11 cellular contexts compared by ENCODE assay signal in genomic region chr13:23372264-23372905, GRCh38.
DNase-seq lines count a peak whose midpoint lies in the region; ATAC-seq and TF ChIP-seq lines count a peak whose summit lies in the region.
"Had no signal": no experiment of that assay in that cellular context is flagged by ENCODE, and none has a peak within 500 bp of the region (broad histone marks: within the 10 kb centered on the region; RNA-seq: fewer than 3 reads in every experiment).

No MANE protein-coding gene starts in this region.

- WGBS in heart right ventricle, 2 donors = 31 to 33% methylated on average over 5 of the region's 5 CpGs

- H3K9me3 ChIP-seq in heart right ventricle (no peaks in the 10 kb centered on the region), OCI-LY7 (ENCODE audit: low read length) (no peaks in the 10 kb centered on the region), tibial artery (no peaks in the 10 kb centered on the region)
- H3K9me3 ChIP-seq: BE2C, neutrophil had no signal

- intact Hi-C loops in heart right ventricle (cut with DNase I) = loop anchor here in 2 of 10 donors (10.0 kb wide), 1 partner anchor 192 kb away; no protein-coding TSS in a partner anchor
- intact Hi-C loops in left cardiac atrium (cut with DNase I) = no loop called here
- intact Hi-C loops in OCI-LY7 (cut with micrococcal nuclease; ENCODE audit: unreplicated experiment) = loop anchor here (10.0 kb wide), 6 partner anchors 402 to 1698 kb away; partner anchors contain the start of genes FGF9 and MIPEP
- intact Hi-C loops in tibial artery (cut with DNase I; ENCODE audit: low total_unique reads) = no loop called here

- CTCF ChIA-PET in OCI-LY7 (lab: Charles Lee; ENCODE audit: unreplicated experiment) (no interaction called here), RWPE1 (lab: Yijun Ruan, JAX) (no interaction called here)

- H3K36me3 Mint-ChIP-seq in central memory CD8-positive, alpha-beta T cell (ENCODE audit: insufficient read depth) = peaks cover 31% of the 10 kb centered on the region
- peaks cover 32% of the 10 kb centered on the region for H3K36me3 Mint-ChIP-seq in type B pancreatic cell

- no peak overlapping the region for H2AFZ ChIP-seq in OCI-LY7 (ENCODE audit: low read length)

- peaks cover 0 to 49% (median 16%) of the 10 kb centered on the region in 9 donors for H3K36me3 ChIP-seq in heart right ventricle
- peaks cover 28% of the 10 kb centered on the region for H3K36me3 ChIP-seq in OCI-LY7 (ENCODE audit: insufficient read depth, low read length)
- peaks cover 27 to 37% (median 29%) of the 10 kb centered on the region in 3 donors for H3K36me3 ChIP-seq in tibial artery

- no peak for DNase-seq in heart right ventricle
- DNase-seq in left cardiac atrium = no peak
- no peak for DNase-seq in OCI-LY7 (ENCODE audit: low spot score)
- no peak for DNase-seq in central memory CD8-positive, alpha-beta T cell (ENCODE audit: low spot score in 2 of 2)
- DNase-seq in type B pancreatic cell (ENCODE audit: extremely low spot score, unreplicated experiment) = no peak
- DNase-seq in RWPE1 (ENCODE audit: low spot score) = no peak
- DNase-seq in tibial artery = no peak
- DNase-seq in stimulated activated CD4-positive, alpha-beta T cell treated with anti-CD3 and anti-CD28 coated beads, Interleukin-15, amount 100 ng/mL, for 24 hours = no peak
- DNase-seq: BE2C, kidney had no signal

- H3K4me3 Mint-ChIP-seq in central memory CD8-positive, alpha-beta T cell = peak overlapping the region; percentile 0
- H3K4me3 Mint-ChIP-seq in type B pancreatic cell = peak overlapping the region; percentile 27

- peaks cover 30% of the 10 kb centered on the region for H3K4me1 Mint-ChIP-seq in central memory CD8-positive, alpha-beta T cell
- H3K4me1 Mint-ChIP-seq in type B pancreatic cell (ENCODE audit: unreplicated experiment) = peaks cover 18% of the 10 kb centered on the region

- H3K4me1 ChIP-seq in heart right ventricle (peaks cover 2 to 52% (median 36%) of the 10 kb centered on the region in 9 donors), OCI-LY7 (ENCODE audit: insufficient read depth, low read length, poor library complexity, severe bottlenecking) (peaks cover 20% of the 10 kb centered on the region), tibial artery (peaks cover 0 to 49% (median 20%) of the 10 kb centered on the region in 4 donors)
- H3K4me1 ChIP-seq: BE2C had no signal

- H3K27me3 ChIP-seq in heart right ventricle (no peaks in the 10 kb centered on the region), tibial artery (no peaks in the 10 kb centered on the region)
- H3K27me3 ChIP-seq: BE2C, neutrophil had no signal

- no TSS peak for BruUV-seq in OCI-LY7 (replicated peaks; lab: Mats Ljungman, UMichigan)

- no peak overlapping the region for H3K27ac Mint-ChIP-seq in central memory CD8-positive, alpha-beta T cell (ENCODE audit: low read depth)
- no peak overlapping the region for H3K27ac Mint-ChIP-seq in type B pancreatic cell

- POLR2A ChIA-PET in OCI-LY7 (lab: Charles Lee) = no interaction called here
- POLR2A ChIA-PET in RWPE1 (lab: Yijun Ruan, JAX; ENCODE audit: low non-redundant PET) = no interaction called here

- H3K27me3 Mint-ChIP-seq in central memory CD8-positive, alpha-beta T cell = no peaks in the 10 kb centered on the region
- no peaks in the 10 kb centered on the region for H3K27me3 Mint-ChIP-seq in type B pancreatic cell

- peak overlapping the region; percentile 24; the same call in 1 of the 2 replicates for H3K4me2 ChIP-seq in OCI-LY7 (ENCODE audit: low read length)

- no peaks in the 10 kb centered on the region for H3K9me3 Mint-ChIP-seq in central memory CD8-positive, alpha-beta T cell
- H3K9me3 Mint-ChIP-seq in type B pancreatic cell = no peaks in the 10 kb centered on the region

- H3K4me3 ChIP-seq in heart right ventricle = no peak overlapping the region
- H3K4me3 ChIP-seq in OCI-LY7 (ENCODE audit: low read depth, low read length, poor library complexity, severe bottlenecking) = no peak overlapping the region
- no peak overlapping the region for H3K4me3 ChIP-seq in tibial artery

- H3K27ac ChIP-seq in heart right ventricle (peak overlapping the region in 6 of 10 donors; percentile 2 to 53 (median 35)), OCI-LY7 (ENCODE audit: low read depth, low read length, poor library complexity, severe bottlenecking) (no peak overlapping the region), RWPE1 (no peak overlapping the region), tibial artery (peak overlapping the region in 1 of 2 donors; percentile 82)
- H3K27ac ChIP-seq: neutrophil had no signal

- peaks cover 9% of the 10 kb centered on the region; the same call in 1 of the 2 replicates for H4K20me1 ChIP-seq in OCI-LY7 (ENCODE audit: insufficient read depth, low read length)

- no peak for ATAC-seq in heart right ventricle
- ATAC-seq in left cardiac atrium = no peak
- ATAC-seq in central memory CD8-positive, alpha-beta T cell (replicated peaks; ENCODE audit: extremely low read depth, poor library complexity, severe bottlenecking) = no peak

- no peaks in the 10 kb centered on the region for H3K9me2 ChIP-seq in OCI-LY7 (ENCODE audit: insufficient read depth, low read length)

- TF ChIP-seq CTCF in heart right ventricle (IDR thresholded peaks at IDR 0.05) (no peak), OCI-LY7 (conservative IDR thresholded peaks at IDR 0.05; ENCODE audit: low read length) (no peak), type B pancreatic cell (conservative IDR thresholded peaks at IDR 0.05) (no peak), RWPE1 (conservative IDR thresholded peaks at IDR 0.05; ENCODE audit: low read depth) (no peak), tibial artery (IDR thresholded peaks at IDR 0.05) (no peak)

- no peaks in the 10 kb centered on the region for H3K79me2 ChIP-seq in OCI-LY7 (ENCODE audit: insufficient read depth, low read depth, low read length)

Comparison
In these comparisons a context has a peak if more than half of its experiments do, and no peak if none do; other contexts are left out.
1. H3K27ac ChIP-seq: peak in heart right ventricle (6 of 10); none in OCI-LY7 (single experiment) and RWPE1 (single experiment).